ENCODE assay signal across 39 cellular contexts in genomic region chr5:161687316-161687715, GRCh38. TPM values are rescaled to one million over a fixed set of nuclear protein-coding genes. Genes with fewer than 3 reads are reported as not detected.
"Had no signal": no experiment of that assay in that cellular context is flagged by ENCODE, and none has a peak within 500 bp of the region (broad histone marks: within the 10 kb centered on the region; RNA-seq: fewer than 3 reads in every experiment).

No MANE protein-coding gene starts in this region.

- DNase-seq: Karpas-422, Kasumi-1, MG63, MM.1S, MV-4-11, NCI-H1048, NCI-H1092, NCI-H1092 treated with DMSO at 0.1 percent for 48 hours, NCI-H1105, NCI-H1105 treated with DMSO at 0.1 percent for 48 hours, NCI-H1417, NCI-H1417 treated with DMSO at 0.1 percent for 48 hours, NCI-H1436, NCI-H1436 treated with DMSO at 0.1 percent for 48 hours, NCI-H146, NCI-H1694, NCI-H1694 treated with DMSO at 0.1 percent for 48 hours, NCI-H187, NCI-H187 treated with DMSO at 0.1 percent for 48 hours, NCI-H1930, NCI-H2029, NCI-H2029 treated with DMSO at 0.1 percent for 48 hours, NCI-H2081, NCI-H2081 treated with DMSO at 0.1 percent for 48 hours, NCI-H2107, NCI-H2171, NCI-H2171 treated with DMSO at 0.1 percent for 48 hours, NCI-H2227 treated with DMSO at 0.1 percent for 48 hours, NCI-H226, NCI-H345, NCI-H446, NCI-H446 treated with DMSO at 0.1 percent for 48 hours, NCI-H510A, NCI-H510A treated with DMSO at 0.1 percent for 48 hours had no signal

- H3K4me3 ChIP-seq: MG63 had no signal

- H3K9me3 ChIP-seq: MG63 had no signal

- H3K27ac ChIP-seq: KMS-11 had no signal

- H3K36me3 ChIP-seq: MG63 had no signal

RNA-seq across cellular contexts. Expression of gene GABRA6, which starts 1.8 kb away (rescaled TPM):
- total RNA-seq: LHCN-M2, M059J, MCF 10A, NCI-H460 had no signal
